ENCODE assay signal across 1 cellular context in the genomic region with DNA sequence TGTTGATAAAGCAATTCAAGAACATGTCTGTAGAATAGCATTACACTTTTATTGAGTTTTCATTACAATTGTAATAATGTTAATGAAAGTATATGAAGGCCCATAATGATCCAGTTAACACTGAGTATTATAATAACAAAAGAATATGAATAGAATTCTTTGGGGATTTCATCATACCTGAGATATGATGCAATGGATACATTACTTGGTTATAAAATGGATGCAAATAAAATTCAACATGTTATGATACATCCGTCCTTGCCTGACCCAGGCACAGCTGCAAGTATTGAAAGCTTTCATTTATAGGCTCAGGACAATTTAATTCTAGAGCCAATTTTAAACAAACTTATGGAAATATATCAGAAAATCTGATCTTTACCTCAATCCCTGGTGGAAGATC.
A peak's percentile ranks its signal among the peaks of the same experiment; 100 is the strongest.
TF ChIP-seq lines count a peak whose summit lies in the region.

No MANE protein-coding gene starts in this region.

TF ChIP-seq in K562, 482 proteins besides CTCF, POLR2A, EP300 and RAD21 (continued from another document):
- TF ChIP-seq, protein P1, sequence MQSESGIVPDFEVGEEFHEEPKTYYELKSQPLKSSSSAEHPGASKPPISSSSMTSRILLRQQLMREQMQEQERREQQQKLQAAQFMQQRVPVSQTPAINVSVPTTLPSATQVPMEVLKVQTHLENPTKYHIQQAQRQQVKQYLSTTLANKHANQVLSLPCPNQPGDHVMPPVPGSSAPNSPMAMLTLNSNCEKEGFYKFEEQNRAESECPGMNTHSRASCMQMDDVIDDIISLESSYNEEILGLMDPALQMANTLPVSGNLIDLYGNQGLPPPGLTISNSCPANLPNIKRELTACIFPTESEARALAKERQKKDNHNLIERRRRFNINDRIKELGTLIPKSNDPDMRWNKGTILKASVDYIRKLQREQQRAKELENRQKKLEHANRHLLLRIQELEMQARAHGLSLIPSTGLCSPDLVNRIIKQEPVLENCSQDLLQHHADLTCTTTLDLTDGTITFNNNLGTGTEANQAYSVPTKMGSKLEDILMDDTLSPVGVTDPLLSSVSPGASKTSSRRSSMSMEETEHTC (IDR thresholded peaks at IDR 0.05) = no peak
- TF ChIP-seq TAF9B (IDR thresholded peaks at IDR 0.05; ENCODE audit: partially characterized antibody) (no peak), CEBPB (tag; IDR thresholded peaks at IDR 0.05) (peak; percentile 74), HNRNPK (IDR thresholded peaks at IDR 0.05; ENCODE audit: low read depth, low read length, poor library complexity, severe bottlenecking) (no peak), RHOXF2B (CRISPR knock-in tag; conservative IDR thresholded peaks at IDR 0.05) (no peak), MIER1 (IDR thresholded peaks at IDR 0.05; ENCODE audit: low read depth) (no peak), KDM2B (CRISPR knock-in tag; IDR thresholded peaks at IDR 0.05) (no peak), BRCA1 (IDR thresholded peaks at IDR 0.05) (no peak), BRCA1 (CRISPR knock-in tag; IDR thresholded peaks at IDR 0.05) (no peak), ZNF140 (CRISPR knock-in tag; IDR thresholded peaks at IDR 0.05) (no peak)
